In the genomic region with DNA sequence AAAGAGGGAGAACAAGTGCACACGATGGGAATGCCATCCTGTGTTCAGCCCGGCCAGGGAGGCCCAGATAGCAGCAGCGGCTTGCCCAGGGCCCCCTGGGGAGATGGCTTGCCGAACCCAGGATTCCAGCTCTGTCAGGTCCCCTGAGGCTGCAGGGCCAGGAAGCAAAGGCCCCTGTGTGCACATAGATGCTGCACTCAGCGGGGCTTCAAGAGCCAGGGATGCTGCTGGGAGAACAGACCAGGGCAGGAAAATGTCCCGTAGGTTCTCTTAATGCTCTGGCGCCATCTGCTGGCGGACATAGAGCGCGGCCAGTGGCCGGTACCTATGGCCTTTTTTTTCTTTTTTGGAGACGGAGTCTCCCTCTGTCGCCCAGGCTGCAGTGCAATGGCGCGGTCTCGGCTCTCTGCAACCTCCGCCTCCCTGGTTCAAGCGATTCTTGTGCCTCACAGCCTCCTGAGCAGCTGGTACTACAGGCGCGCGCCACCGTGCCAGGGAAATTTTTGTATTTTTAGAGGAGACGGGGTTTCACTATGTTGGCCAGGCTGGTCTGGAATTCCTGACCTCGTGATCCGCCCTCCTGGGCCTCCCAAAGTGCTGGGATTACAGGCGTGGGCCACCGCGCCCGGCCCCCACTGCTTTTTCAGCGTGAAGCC, we compare ENCODE assay signal across 8 cellular contexts. TPM values are rescaled to one million over a fixed set of nuclear protein-coding genes. Genes with fewer than 3 reads are reported as not detected.
DNase-seq lines count a peak whose midpoint lies in the region; ATAC-seq and TF ChIP-seq lines count a peak whose summit lies in the region.

No MANE protein-coding gene starts in this region.

- H3K9me3 ChIP-seq in testis = no peaks in the 10 kb centered on the region

- TF ChIP-seq CTCF in omental fat pad (IDR thresholded peaks at IDR 0.05) (peak in 1 of 3 donors; percentile 52), testis (IDR thresholded peaks at IDR 0.05) (peak; percentile 63 to 88 (median 74))

- intact Hi-C loops in testis (cut with DNase I; ENCODE audit: low total_unique reads) = loop anchor here (5.0 kb wide), 1 partner anchor 90 kb away; no protein-coding TSS in a partner anchor

- no peak overlapping the region for H3K4me3 ChIP-seq in testis

- no peaks in the 10 kb centered on the region for H3K36me3 ChIP-seq in testis (ENCODE audit: low read depth, missing control alignments)

- ATAC-seq in GM21529 (IDR thresholded peaks at IDR 0.05; ENCODE audit: unreplicated experiment) (peak; percentile 92), omental fat pad (ENCODE audit: low FRiP score) (peak; percentile 84)

- no peaks in the 10 kb centered on the region for H3K4me1 ChIP-seq in testis

- no peak overlapping the region for H3K27ac ChIP-seq in testis

- 51% methylated on average over 26 to 30 of the region's 30 CpGs for WGBS in testis, 2 donors

- no peak for TF ChIP-seq POLR2A in testis (IDR thresholded peaks at IDR 0.05)

- DNase-seq in EH (ENCODE audit: low read depth) (peak; percentile 74), HuH-7.5 (ENCODE audit: low spot score) (peak; percentile 92), SHP77 (lab: John Stamatoyannopoulos, UW) (peak; percentile 16 to 32), foreskin melanocyte (peak; percentile 63), omental fat pad (ENCODE audit: low spot score) (peak; percentile 62), testis (peak; percentile 83)
- DNase-seq in activated effector memory CD4-positive, alpha-beta T cell treated with Interleukin-2 at 50 U/mL for 16 hours = peak; percentile 46

- H3K27me3 ChIP-seq in testis = no peaks in the 10 kb centered on the region

RNA-seq across cellular contexts. Expression of a gene that starts 22.4 kb away (rescaled TPM):
- 10 to 100 TPM; 10.1 to 17.1 (median 13.9) TPM for total RNA-seq in omental fat pad
- total RNA-seq in testis = 10 to 100 TPM; 22.8 to 27.3 TPM
- 51.7 TPM for polyA plus RNA-seq in testis (ENCODE audit: insufficient read depth, low read depth, low replicate concordance)

RNA-seq across cellular contexts. Expression of a gene that starts 59.8 kb away (rescaled TPM):
- 100 to 1,000 TPM in 2 of 4 donors, 10 to 100 TPM in 2; 84.6 to 231 (median 148) TPM for total RNA-seq in omental fat pad
- total RNA-seq in testis = 100 to 1,000 TPM in 1 of 2 donors, 10 to 100 TPM in 1; 98.9 to 100 TPM
- polyA plus RNA-seq in testis (ENCODE audit: insufficient read depth, low read depth, low replicate concordance) = 108 TPM

Comparison
In these comparisons a context has a peak if more than half of its experiments do, and no peak if none do; other contexts are left out.
1. DNase-seq: peak in every context shown above with its lines; median percentile 92 in HuH-7.5; 83 in testis; 74 in EH; 63 in foreskin melanocyte; 62 in omental fat pad; 46 in activated effector memory CD4-positive, alpha-beta T cell treated with Interleukin-2 at 50 U/mL for 16 hours; 24 in SHP77.